Comparison of ENCODE assay signal across 8 cellular contexts in the genomic region with DNA sequence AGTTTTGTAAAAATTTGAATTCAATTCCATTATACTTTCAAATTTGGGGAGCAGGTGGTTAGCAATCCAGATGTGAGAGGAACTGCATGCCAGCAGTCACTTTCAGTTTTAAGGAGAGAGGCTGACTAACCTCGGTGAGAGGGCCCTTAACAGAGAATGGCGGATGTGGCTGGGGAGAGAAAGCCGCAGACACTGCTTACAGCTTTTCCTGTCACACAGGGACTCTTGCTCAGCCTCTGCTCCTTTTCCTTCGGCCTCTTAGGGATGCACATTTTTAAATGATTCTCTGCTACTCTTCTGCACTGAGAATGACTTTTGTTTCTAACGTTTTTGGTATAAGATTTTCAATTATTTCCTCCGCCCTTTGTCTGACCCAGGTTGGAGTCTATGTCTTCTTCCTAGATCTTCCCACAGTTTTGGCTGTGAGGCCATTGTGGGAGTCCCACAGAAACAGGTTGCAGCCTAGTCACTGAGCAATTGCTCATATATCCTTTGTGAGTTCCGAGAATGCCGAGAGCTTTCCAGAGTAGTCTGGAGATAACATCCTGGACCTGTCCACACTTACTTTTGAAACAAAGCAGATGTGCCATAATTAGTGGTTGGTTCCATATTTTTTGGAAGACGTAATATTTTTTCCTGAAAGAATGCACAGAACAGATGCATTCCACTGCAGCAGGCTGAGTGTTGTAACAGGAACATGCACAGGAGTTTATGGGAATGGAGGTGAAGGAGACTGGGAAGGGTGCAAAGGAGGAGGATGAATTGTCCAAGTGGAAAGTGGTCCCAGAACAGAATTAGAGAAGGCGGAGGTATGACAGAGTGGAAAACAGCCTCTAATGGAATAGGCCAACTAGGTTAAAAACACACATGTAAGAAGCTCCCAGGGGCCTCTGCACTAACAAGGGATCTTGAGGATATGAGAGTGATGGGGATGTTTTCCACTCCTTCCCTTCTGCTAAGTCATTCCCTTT.
DNase-seq lines count a peak whose midpoint lies in the region; ATAC-seq and TF ChIP-seq lines count a peak whose summit lies in the region.

No MANE protein-coding gene starts in this region.

- H3K27me3 ChIP-seq in ACC112 (ENCODE audit: insufficient read depth, low read length) (no peaks in the 10 kb centered on the region), endodermal cell (ENCODE audit: control insufficient read depth, insufficient read depth, low read length, poor library complexity, severe bottlenecking) (no peaks in the 10 kb centered on the region)

- intact Hi-C loops in activated CD4-positive, alpha-beta T cell treated with anti-CD3 and anti-CD28 coated beads, Interleukin-2, amount 10 ng/mL, durations not matched to agents 24 days and 14 days (cut with micrococcal nuclease): loop anchor here (1.0 to 10.0 kb wide), 6 partner anchors 8 to 1262 kb away; partner anchors contain the start of gene ZNF33B

- H3K4me1 ChIP-seq in ACC112 (ENCODE audit: control insufficient read depth, insufficient read depth, low read length, unreplicated experiment) (peaks cover 30% of the 10 kb centered on the region), endodermal cell (ENCODE audit: control insufficient read depth, insufficient read depth, low read length) (no peaks in the 10 kb centered on the region)

- no peak overlapping the region for H3K9ac ChIP-seq in endodermal cell (ENCODE audit: extremely low read depth, low read length, poor library complexity, severe bottlenecking)

- no peaks in the 10 kb centered on the region for H3K79me2 ChIP-seq in ACC112 (ENCODE audit: control insufficient read depth, insufficient read depth, low read length, unreplicated experiment)

- H3K4me3 ChIP-seq in ACC112 (ENCODE audit: low read depth, low read length) (0 out of 2 replicates have a peak overlapping the region, but pooled peaks have one; percentile 11), endodermal cell (ENCODE audit: low read length) (no peak overlapping the region)

- peak overlapping the region; percentile 81 for H3K4me3 Mint-ChIP-seq in activated CD4-positive, alpha-beta T cell treated with anti-CD3 and anti-CD28 coated beads, Interleukin-2, amount 10 ng/mL, durations not matched to agents 24 days and 14 days
- no peak overlapping the region for H3K4me3 Mint-ChIP-seq in endodermal cell

- H3K27ac Mint-ChIP-seq in activated CD4-positive, alpha-beta T cell treated with anti-CD3 and anti-CD28 coated beads, Interleukin-2, amount 10 ng/mL, durations not matched to agents 24 days and 14 days: peak overlapping the region; percentile 84
- H3K27ac Mint-ChIP-seq in endodermal cell: no peak overlapping the region

- peaks cover 46% of the 10 kb centered on the region for H3K4me1 Mint-ChIP-seq in activated CD4-positive, alpha-beta T cell treated with anti-CD3 and anti-CD28 coated beads, Interleukin-2, amount 10 ng/mL, durations not matched to agents 24 days and 14 days
- H3K4me1 Mint-ChIP-seq in endodermal cell: peaks cover 5% of the 10 kb centered on the region

- H3K27ac ChIP-seq in ACC112 (ENCODE audit: low read depth, low read length) (peak overlapping the region; percentile 26), endodermal cell (ENCODE audit: low read depth, low read length) (no peak overlapping the region)

- H3K27me3 Mint-ChIP-seq in activated CD4-positive, alpha-beta T cell treated with anti-CD3 and anti-CD28 coated beads, Interleukin-2, amount 10 ng/mL, durations not matched to agents 24 days and 14 days: peaks cover 5% of the 10 kb centered on the region
- no peaks in the 10 kb centered on the region for H3K27me3 Mint-ChIP-seq in endodermal cell (ENCODE audit: insufficient read depth)

- WGBS in endodermal cell (ENCODE audit: insufficient coverage in 1 of 2, insufficient read length in 1 of 2), 2 experiments: 83 to 87% methylated on average over 9 to 10 of the region's 10 CpGs

- no peaks in the 10 kb centered on the region for H3K9me3 ChIP-seq in endodermal cell (ENCODE audit: control insufficient read depth, low read length)

- no peak for TF ChIP-seq CTCF in endodermal cell (conservative IDR thresholded peaks at IDR 0.05)

- peak; percentile 94 for ATAC-seq in HG03342 (IDR thresholded peaks at IDR 0.05; ENCODE audit: unreplicated experiment)

- peak overlapping the region; percentile 57 for H2AFZ ChIP-seq in ACC112 (ENCODE audit: low read length, unreplicated experiment)

- DNase-seq in GM19240 (ENCODE audit: insufficient read length, low spot score) (peak; percentile 42), endodermal cell (peak; percentile 35), hypothalamus (lab: John Stamatoyannopoulos, UW) (no peak), NOMO-1 (lab: John Stamatoyannopoulos, UW; ENCODE audit: unreplicated experiment in 2 of 2) (no peak)
- DNase-seq in activated CD4-positive, alpha-beta T cell treated with anti-CD3 and anti-CD28 coated beads, Interleukin-2, amount 10 ng/mL, durations not matched to agents 24 days and 14 days: peak; percentile 94
- peak; percentile 20 to 46 (median 36) for DNase-seq in stimulated activated CD4-positive, alpha-beta T cell treated with anti-CD3 and anti-CD28 coated beads, Interleukin-1b, Interleukin-23, amount 100 ng/mL, for 24 hours (ENCODE audit: low read depth in 4 of 4, low spot score in 1 of 4)

- H3K36me3 ChIP-seq in ACC112 (ENCODE audit: insufficient read depth, low read length): no peaks in the 10 kb centered on the region
- H3K36me3 ChIP-seq in endodermal cell (ENCODE audit: control insufficient read depth, insufficient read depth, low read length): no peaks in the 10 kb centered on the region

- no peaks in the 10 kb centered on the region for H3K9me3 Mint-ChIP-seq in activated CD4-positive, alpha-beta T cell treated with anti-CD3 and anti-CD28 coated beads, Interleukin-2, amount 10 ng/mL, durations not matched to agents 24 days and 14 days
- no peaks in the 10 kb centered on the region for H3K9me3 Mint-ChIP-seq in endodermal cell

- no peaks in the 10 kb centered on the region for H3K36me3 Mint-ChIP-seq in activated CD4-positive, alpha-beta T cell treated with anti-CD3 and anti-CD28 coated beads, Interleukin-2, amount 10 ng/mL, durations not matched to agents 24 days and 14 days (ENCODE audit: low read depth)
- H3K36me3 Mint-ChIP-seq in endodermal cell (ENCODE audit: low read depth): no peaks in the 10 kb centered on the region

Comparison
In these comparisons a context has a peak if more than half of its experiments do, and no peak if none do; other contexts are left out.
1. DNase-seq: peak in GM19240 (single experiment), activated CD4-positive, alpha-beta T cell treated with anti-CD3 and anti-CD28 coated beads, Interleukin-2, amount 10 ng/mL, durations not matched to agents 24 days and 14 days (single experiment), endodermal cell (single experiment) and stimulated activated CD4-positive, alpha-beta T cell treated with anti-CD3 and anti-CD28 coated beads, Interleukin-1b, Interleukin-23, amount 100 ng/mL, for 24 hours (4 of 4); none in hypothalamus (0 of 51) and NOMO-1 (0 of 2).